ENCODE assay signal across 8 cellular contexts in genomic region chr5:143492783-143493182, GRCh38.
"Had no signal": no experiment of that assay in that cellular context is flagged by ENCODE, and none has a peak within 500 bp of the region (broad histone marks: within the 10 kb centered on the region; RNA-seq: fewer than 3 reads in every experiment).

No MANE protein-coding gene starts in this region.

- H3K4me3 ChIP-seq: GM23338 had no signal

- H2AFZ ChIP-seq: GM23338 had no signal

- H3K4me2 ChIP-seq: GM23338 had no signal

- H3K27ac ChIP-seq: HL-60 had no signal

- DNase-seq: H9, HCEC 1CT, HFFc6, KG1 had no signal

- FAIRE-seq: H1, H54 had no signal

- ATAC-seq: GM23338 had no signal
